Comparison of ENCODE assay signal across 15 cellular contexts in genomic region chr15:98955980-98956723, GRCh38. TPM values are rescaled to one million over a fixed set of nuclear protein-coding genes. Genes with fewer than 3 reads are reported as not detected.
A peak's percentile ranks its signal among the peaks of the same experiment; 100 is the strongest.
DNase-seq lines count a peak whose midpoint lies in the region; ATAC-seq, FAIRE-seq and TF ChIP-seq lines count a peak whose summit lies in the region.
"Had no signal": no experiment of that assay in that cellular context is flagged by ENCODE, and none has a peak within 500 bp of the region (broad histone marks: within the 10 kb centered on the region; RNA-seq: fewer than 3 reads in every experiment).

No MANE protein-coding gene starts in this region.

- H4K8ac ChIP-seq in trophoblast cell (ENCODE audit: low read depth, low read length) = no peak overlapping the region

- peaks cover 2 to 26% of the 10 kb centered on the region in 2 experiments for H3K36me3 ChIP-seq in endothelial cell of umbilical vein (ENCODE audit: control insufficient read depth in 2 of 2, extremely low read depth in 1 of 2, insufficient read depth in 2 of 2, low read length in 2 of 2)
- peaks cover 72 to 86% of the 10 kb centered on the region in 2 experiments for H3K36me3 ChIP-seq in trophoblast cell (ENCODE audit: control insufficient read depth in 1 of 2, insufficient read depth in 2 of 2, low read length in 2 of 2)

- intact Hi-C loops in endothelial cell of umbilical vein (cut with micrococcal nuclease) = no loop called here

- BruUV-seq in endothelial cell of umbilical vein (replicated peaks; lab: Mats Ljungman, UMichigan) = no TSS peak

- H3K79me2 ChIP-seq in endothelial cell of umbilical vein (ENCODE audit: control insufficient read depth, insufficient read depth, low read length) (no peaks in the 10 kb centered on the region), trophoblast cell (ENCODE audit: control insufficient read depth, insufficient read depth, low read length, poor library complexity) (no peaks in the 10 kb centered on the region)

- peaks cover 3% of the 10 kb centered on the region for H3K4me1 ChIP-seq in endothelial cell of umbilical vein (ENCODE audit: control insufficient read depth, extremely low read depth, insufficient read depth, low read length)
- H3K4me1 ChIP-seq in trophoblast cell (ENCODE audit: control insufficient read depth in 1 of 2, insufficient read depth in 2 of 2, low read length in 2 of 2) = no peaks in the 10 kb centered on the region

- WGBS in trophoblast cell (ENCODE audit: extremely low coverage, insufficient coverage, insufficient read length) = no CpG with 5 or more reads among the region's 24 CpGs

- no peak overlapping the region for H3K4me3 ChIP-seq in AG04450 (ENCODE audit: low read depth, low read length)
- H3K4me3 ChIP-seq in endothelial cell of umbilical vein (replicated peaks in 1 of 3; ENCODE audit: insufficient read depth in 1 of 3, low read depth in 1 of 3, low read length in 3 of 3) = no peak overlapping the region
- peak overlapping the region; percentile 5 for H3K4me3 ChIP-seq in trophoblast cell (ENCODE audit: low read depth, low read length)

- H3K9me3 ChIP-seq in AG04450 (ENCODE audit: control insufficient read depth, insufficient read depth, low read length) = peaks cover 14% of the 10 kb centered on the region
- no peaks in the 10 kb centered on the region for H3K9me3 ChIP-seq in endothelial cell of umbilical vein (replicated peaks; ENCODE audit: control insufficient read depth, insufficient read depth, low read length)
- peaks cover 5% of the 10 kb centered on the region for H3K9me3 ChIP-seq in trophoblast cell (ENCODE audit: insufficient read depth, low read depth, low read length)

- CTCF ChIA-PET in AG04450 (lab: Charles Lee) (interaction anchor here (0.6 to 0.7 kb wide), 2 partner anchors 20 to 127 kb away, joined by 3 to 4 read pairs; no protein-coding TSS in a partner anchor), endothelial cell of umbilical vein (lab: Charles Lee) (no interaction called here)

- H3K27me3 ChIP-seq in AG04450 (ENCODE audit: control insufficient read depth, insufficient read depth, low read length) (no peaks in the 10 kb centered on the region), endothelial cell of umbilical vein (ENCODE audit: control insufficient read depth in 2 of 2, insufficient read depth in 2 of 2, low read length in 2 of 2) (no peaks in the 10 kb centered on the region), trophoblast cell (ENCODE audit: insufficient read depth, low read length) (no peaks in the 10 kb centered on the region)

- H3K27ac ChIP-seq in AG04450 (ENCODE audit: low read depth, low read length) = peak overlapping the region; percentile 11
- H3K27ac ChIP-seq in endothelial cell of umbilical vein (ENCODE audit: insufficient read depth, low read depth, low read length) = no peak overlapping the region
- no peak overlapping the region for H3K27ac ChIP-seq in trophoblast cell (ENCODE audit: low read depth, low read length)

- no peak overlapping the region for H2BK5ac ChIP-seq in trophoblast cell (ENCODE audit: low read depth, low read length, poor library complexity)

- no peak overlapping the region for H3K18ac ChIP-seq in trophoblast cell (ENCODE audit: low read length)

- H4K12ac ChIP-seq in trophoblast cell (ENCODE audit: low read depth, low read length) = no peak overlapping the region

- POLR2A ChIA-PET in AG04450 (lab: Yijun Ruan, JAX) (no interaction called here), endothelial cell of umbilical vein (lab: Charles Lee) (no interaction called here)

- no peak for FAIRE-seq in endothelial cell of umbilical vein (lab: Jason Lieb, UNC)
- FAIRE-seq: kidney had no signal

- dilution Hi-C loops in endothelial cell of umbilical vein (cut with MboI; ENCODE audit: extremely low pct_ligation_motif_present, low sequenced_read_pairs) = no loop called here

- no peak overlapping the region for H2AK5ac ChIP-seq in trophoblast cell (ENCODE audit: low read length)

- no peak overlapping the region for H4K91ac ChIP-seq in trophoblast cell (ENCODE audit: low read depth, low read length)

- DNase-seq in AG04450 (ENCODE audit: low read depth, low spot score) (no peak), Kasumi-1 (lab: John Stamatoyannopoulos, UW) (peak; percentile 99), endothelial cell of umbilical vein (ENCODE audit: low read depth, low spot score) (peak; percentile 46), trophoblast cell (no peak), GM10266 (ENCODE audit: extremely low spot score) (no peak), A172 (ENCODE audit: low spot score) (no peak)
- DNase-seq in activated CD4-positive, alpha-beta T cell treated with anti-CD3 and anti-CD28 coated beads, Interleukin-2, amount 50 U/mL, for 1 hour = no peak
- DNase-seq: activated CD8-positive, alpha-beta T cell treated with anti-CD3 and anti-CD28 coated beads, Interleukin-2, amount 10 ng/mL, durations not matched to agents 7 days and 5 days; DMS 273 treated with DMSO at 0.1 percent for 48 hours; effector memory CD4-positive, alpha-beta T cell; NCI-H2081 treated with DMSO at 0.1 percent for 48 hours; NCI-H82 had no signal

- H2BK12ac ChIP-seq in trophoblast cell (ENCODE audit: low read length) = no peak overlapping the region

- H4K20me1 ChIP-seq in endothelial cell of umbilical vein (replicated peaks; ENCODE audit: control insufficient read depth, extremely low read depth, insufficient read depth, low read length) = no peaks in the 10 kb centered on the region

- H2AFZ ChIP-seq in endothelial cell of umbilical vein (ENCODE audit: low read depth, low read length) = no peak overlapping the region
- no peak overlapping the region for H2AFZ ChIP-seq in trophoblast cell (ENCODE audit: insufficient read depth, low read length, poor library complexity)

- no peak for ATAC-seq in HG03457 (IDR thresholded peaks at IDR 0.05; ENCODE audit: unreplicated experiment)
- ATAC-seq: activated CD8-positive, alpha-beta T cell treated with anti-CD3 and anti-CD28 coated beads, Interleukin-2, amount 10 ng/mL, durations not matched to agents 7 days and 5 days had no signal

- no peak overlapping the region for H3K14ac ChIP-seq in trophoblast cell (ENCODE audit: low read length)

- H3K79me1 ChIP-seq in trophoblast cell (ENCODE audit: low read length) = no peaks in the 10 kb centered on the region

- TF ChIP-seq CTCF in AG04450 (IDR thresholded peaks at IDR 0.05; ENCODE audit: low read depth, low read length) (no peak), endothelial cell of umbilical vein (IDR thresholded peaks at IDR 0.05; ENCODE audit: extremely low read depth in 1 of 2, insufficient read depth in 1 of 2, low read depth in 1 of 2, low read length in 2 of 2) (no peak), GM10266 (IDR thresholded peaks at IDR 0.05; ENCODE audit: control insufficient read depth, insufficient read depth, low read depth, missing control alignments) (no peak)

- H3K9me1 ChIP-seq in endothelial cell of umbilical vein (replicated peaks; ENCODE audit: control insufficient read depth, extremely low read depth, insufficient read depth, low read length) = no peaks in the 10 kb centered on the region

- H3K23ac ChIP-seq in trophoblast cell (ENCODE audit: low read length) = no peak overlapping the region

- no peak overlapping the region for H3K4me2 ChIP-seq in endothelial cell of umbilical vein (ENCODE audit: insufficient read depth, low read length)
- no peak overlapping the region for H3K4me2 ChIP-seq in trophoblast cell (ENCODE audit: low read length)

- no peak for TF ChIP-seq POLR2A in endothelial cell of umbilical vein (IDR thresholded peaks at IDR 0.05; ENCODE audit: low read depth, low read length)

- H3K4ac ChIP-seq in trophoblast cell (ENCODE audit: low read depth, low read length) = no peak overlapping the region

- no peak overlapping the region for H2BK120ac ChIP-seq in trophoblast cell (ENCODE audit: insufficient read depth, low read length, poor library complexity)

- H3K9ac ChIP-seq in endothelial cell of umbilical vein (replicated peaks; ENCODE audit: extremely low read depth, insufficient read depth, low read length) (no peak overlapping the region), trophoblast cell (ENCODE audit: low read length) (no peak overlapping the region)

TF ChIP-seq in endothelial cell of umbilical vein, 7 proteins besides CTCF, POLR2A, EP300 and RAD21:
- TF ChIP-seq MAX (IDR thresholded peaks at IDR 0.05; ENCODE audit: insufficient read depth, insufficient read length) = no peak

RNA-seq across cellular contexts. Expression of gene PGPEP1L, which starts 51.4 kb away (rescaled TPM):
- polyA plus RNA-seq in AG04450 (2011; rRNA removed) (not detected in 2 replicates), endothelial cell of umbilical vein (not detected in 2 replicates)
- not detected in 2 replicates for polyA minus RNA-seq in AG04450 (2011; rRNA and poly(A)+ RNA removed)
- total RNA-seq in endothelial cell of umbilical vein = not detected in 2 replicates
- not detected in 2 replicates for polyA plus RNA-seq in endothelial cell of umbilical vein (2011; cell fraction: cytosol; rRNA removed)
- polyA plus RNA-seq in endothelial cell of umbilical vein (2011; cell fraction: nucleus; rRNA removed) = not detected in 2 replicates
- polyA plus RNA-seq in endothelial cell of umbilical vein (2012) = not detected in 2 replicates
- polyA minus RNA-seq in endothelial cell of umbilical vein = not detected in 2 replicates
- polyA minus RNA-seq in endothelial cell of umbilical vein (2011; cell fraction: cytosol; rRNA and poly(A)+ RNA removed) = not detected
- polyA minus RNA-seq in endothelial cell of umbilical vein (2011; cell fraction: nucleus; rRNA and poly(A)+ RNA removed) = not detected in 2 replicates
- 0.04 and 0.06 TPM in 2 replicates for polyA plus RNA-seq in trophoblast cell (2013)
- not detected in 2 replicates for total RNA-seq in A172 (2014; rRNA removed; shearing (Covaris generic))
- total RNA-seq: activated CD8-positive, alpha-beta T cell treated with anti-CD3 and anti-CD28 coated beads, Interleukin-2, amount 10 ng/mL, durations not matched to agents 7 days and 5 days; LHCN-M2 had no signal

Comparison
In these comparisons a context has a peak if more than half of its experiments do, and no peak if none do; other contexts are left out.
1. DNase-seq: peak in Kasumi-1 (2 of 2) and endothelial cell of umbilical vein (single experiment); none in AG04450 (single experiment), trophoblast cell (0 of 2), GM10266 (single experiment), A172 (single experiment) and activated CD4-positive, alpha-beta T cell treated with anti-CD3 and anti-CD28 coated beads, Interleukin-2, amount 50 U/mL, for 1 hour (single experiment).